ENCODE assay signal across 3 cellular contexts in the genomic region with DNA sequence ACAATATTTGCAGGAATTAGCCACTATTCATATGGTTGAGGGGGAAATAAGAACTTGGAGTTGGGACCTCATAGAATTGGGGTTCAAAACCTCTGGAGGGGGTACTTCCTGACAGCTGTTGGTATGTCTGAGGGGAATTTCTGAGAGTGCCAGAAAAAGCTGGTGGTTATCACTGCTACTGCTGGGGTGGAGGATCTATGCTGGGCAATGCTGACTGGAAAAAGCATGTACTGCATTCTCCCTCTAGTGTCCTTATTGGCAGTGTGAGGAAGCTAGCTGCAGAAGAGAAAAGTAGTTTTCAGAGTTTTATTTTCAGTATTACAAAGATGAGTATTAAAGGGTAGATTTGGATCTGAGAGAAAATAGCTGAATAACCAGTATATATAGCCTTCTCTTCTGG.
TF ChIP-seq lines count a peak whose summit lies in the region.

No MANE protein-coding gene starts in this region.

TF ChIP-seq in SK-N-SH treated with all-trans-retinoic acid at 6 μM for 48 hours, 23 proteins besides CTCF, POLR2A, EP300 and RAD21:
- TF ChIP-seq CSDC2 (CRISPR knock-in tag; IDR thresholded peaks at IDR 0.05) (no peak), ESRRG (CRISPR knock-in tag; IDR thresholded peaks at IDR 0.05) (no peak), TCF4 (CRISPR knock-in tag; IDR thresholded peaks at IDR 0.05; ENCODE audit: borderline replicate concordance) (no peak), GLIS3 (CRISPR knock-in tag; IDR thresholded peaks at IDR 0.05) (no peak), ISL1 (CRISPR knock-in tag; IDR thresholded peaks at IDR 0.05) (no peak), ARNTL (CRISPR knock-in tag; IDR thresholded peaks at IDR 0.05; ENCODE audit: borderline replicate concordance, low read depth) (no peak), RARB (CRISPR knock-in tag; IDR thresholded peaks at IDR 0.05) (no peak)
- TF ChIP-seq, protein P1, sequence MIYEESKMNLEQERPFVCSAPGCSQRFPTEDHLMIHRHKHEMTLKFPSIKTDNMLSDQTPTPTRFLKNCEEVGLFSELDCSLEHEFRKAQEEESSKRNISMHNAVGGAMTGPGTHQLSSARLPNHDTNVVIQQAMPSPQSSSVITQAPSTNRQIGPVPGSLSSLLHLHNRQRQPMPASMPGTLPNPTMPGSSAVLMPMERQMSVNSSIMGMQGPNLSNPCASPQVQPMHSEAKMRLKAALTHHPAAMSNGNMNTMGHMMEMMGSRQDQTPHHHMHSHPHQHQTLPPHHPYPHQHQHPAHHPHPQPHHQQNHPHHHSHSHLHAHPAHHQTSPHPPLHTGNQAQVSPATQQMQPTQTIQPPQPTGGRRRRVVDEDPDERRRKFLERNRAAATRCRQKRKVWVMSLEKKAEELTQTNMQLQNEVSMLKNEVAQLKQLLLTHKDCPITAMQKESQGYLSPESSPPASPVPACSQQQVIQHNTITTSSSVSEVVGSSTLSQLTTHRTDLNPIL (CRISPR knock-in tag; IDR thresholded peaks at IDR 0.05; ENCODE audit: low read depth) = no peak

TF ChIP-seq in SK-N-SH, 30 proteins besides CTCF, POLR2A, EP300 and RAD21:
- TF ChIP-seq FOXM1 (IDR thresholded peaks at IDR 0.05; ENCODE audit: low read depth) (no peak), NRF1 (IDR thresholded peaks at IDR 0.05; ENCODE audit: low read depth, low read length) (no peak), GATA2 (CRISPR knock-in tag; IDR thresholded peaks at IDR 0.05) (no peak), TCF12 (IDR thresholded peaks at IDR 0.05) (no peak), YY1 (IDR thresholded peaks at IDR 0.05; ENCODE audit: low read depth) (no peak), MEF2A (IDR thresholded peaks at IDR 0.05; ENCODE audit: borderline replicate concordance, low read depth) (no peak), JUND (IDR thresholded peaks at IDR 0.05) (no peak), CHD2 (IDR thresholded peaks at IDR 0.05; ENCODE audit: low read length, partially characterized antibody) (no peak), RCOR1 (IDR thresholded peaks at IDR 0.05; ENCODE audit: low read length) (no peak), GABPA (IDR thresholded peaks at IDR 0.05; ENCODE audit: low read depth) (no peak), RXRA (IDR thresholded peaks at IDR 0.05; ENCODE audit: borderline replicate concordance, low read depth) (no peak), ELF1 (IDR thresholded peaks at IDR 0.05) (no peak), SMC3 (IDR thresholded peaks at IDR 0.05; ENCODE audit: low read depth, low read length) (no peak), EZH2phosphoT487 (IDR thresholded peaks at IDR 0.05; ENCODE audit: borderline replicate concordance, low read depth) (no peak)
- TF ChIP-seq, protein P2, sequence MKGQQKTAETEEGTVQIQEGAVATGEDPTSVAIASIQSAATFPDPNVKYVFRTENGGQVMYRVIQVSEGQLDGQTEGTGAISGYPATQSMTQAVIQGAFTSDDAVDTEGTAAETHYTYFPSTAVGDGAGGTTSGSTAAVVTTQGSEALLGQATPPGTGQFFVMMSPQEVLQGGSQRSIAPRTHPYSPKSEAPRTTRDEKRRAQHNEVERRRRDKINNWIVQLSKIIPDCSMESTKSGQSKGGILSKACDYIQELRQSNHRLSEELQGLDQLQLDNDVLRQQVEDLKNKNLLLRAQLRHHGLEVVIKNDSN (IDR thresholded peaks at IDR 0.05; ENCODE audit: borderline replicate concordance, low read depth) = no peak
- TF ChIP-seq, protein P3, sequence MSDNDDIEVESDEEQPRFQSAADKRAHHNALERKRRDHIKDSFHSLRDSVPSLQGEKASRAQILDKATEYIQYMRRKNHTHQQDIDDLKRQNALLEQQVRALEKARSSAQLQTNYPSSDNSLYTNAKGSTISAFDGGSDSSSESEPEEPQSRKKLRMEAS (IDR thresholded peaks at IDR 0.05; ENCODE audit: low read depth) = no peak
- TF ChIP-seq, protein P4, sequence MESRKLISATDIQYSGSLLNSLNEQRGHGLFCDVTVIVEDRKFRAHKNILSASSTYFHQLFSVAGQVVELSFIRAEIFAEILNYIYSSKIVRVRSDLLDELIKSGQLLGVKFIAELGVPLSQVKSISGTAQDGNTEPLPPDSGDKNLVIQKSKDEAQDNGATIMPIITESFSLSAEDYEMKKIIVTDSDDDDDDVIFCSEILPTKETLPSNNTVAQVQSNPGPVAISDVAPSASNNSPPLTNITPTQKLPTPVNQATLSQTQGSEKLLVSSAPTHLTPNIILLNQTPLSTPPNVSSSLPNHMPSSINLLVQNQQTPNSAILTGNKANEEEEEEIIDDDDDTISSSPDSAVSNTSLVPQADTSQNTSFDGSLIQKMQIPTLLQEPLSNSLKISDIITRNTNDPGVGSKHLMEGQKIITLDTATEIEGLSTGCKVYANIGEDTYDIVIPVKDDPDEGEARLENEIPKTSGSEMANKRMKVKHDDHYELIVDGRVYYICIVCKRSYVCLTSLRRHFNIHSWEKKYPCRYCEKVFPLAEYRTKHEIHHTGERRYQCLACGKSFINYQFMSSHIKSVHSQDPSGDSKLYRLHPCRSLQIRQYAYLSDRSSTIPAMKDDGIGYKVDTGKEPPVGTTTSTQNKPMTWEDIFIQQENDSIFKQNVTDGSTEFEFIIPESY (IDR thresholded peaks at IDR 0.05; ENCODE audit: borderline replicate concordance, low read depth) = no peak
- TF ChIP-seq, protein P5, sequence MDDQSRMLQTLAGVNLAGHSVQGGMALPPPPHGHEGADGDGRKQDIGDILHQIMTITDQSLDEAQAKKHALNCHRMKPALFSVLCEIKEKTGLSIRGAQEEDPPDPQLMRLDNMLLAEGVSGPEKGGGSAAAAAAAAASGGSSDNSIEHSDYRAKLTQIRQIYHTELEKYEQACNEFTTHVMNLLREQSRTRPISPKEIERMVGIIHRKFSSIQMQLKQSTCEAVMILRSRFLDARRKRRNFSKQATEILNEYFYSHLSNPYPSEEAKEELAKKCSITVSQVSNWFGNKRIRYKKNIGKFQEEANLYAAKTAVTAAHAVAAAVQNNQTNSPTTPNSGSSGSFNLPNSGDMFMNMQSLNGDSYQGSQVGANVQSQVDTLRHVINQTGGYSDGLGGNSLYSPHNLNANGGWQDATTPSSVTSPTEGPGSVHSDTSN (IDR thresholded peaks at IDR 0.05) = no peak
- TF ChIP-seq, protein P6, sequence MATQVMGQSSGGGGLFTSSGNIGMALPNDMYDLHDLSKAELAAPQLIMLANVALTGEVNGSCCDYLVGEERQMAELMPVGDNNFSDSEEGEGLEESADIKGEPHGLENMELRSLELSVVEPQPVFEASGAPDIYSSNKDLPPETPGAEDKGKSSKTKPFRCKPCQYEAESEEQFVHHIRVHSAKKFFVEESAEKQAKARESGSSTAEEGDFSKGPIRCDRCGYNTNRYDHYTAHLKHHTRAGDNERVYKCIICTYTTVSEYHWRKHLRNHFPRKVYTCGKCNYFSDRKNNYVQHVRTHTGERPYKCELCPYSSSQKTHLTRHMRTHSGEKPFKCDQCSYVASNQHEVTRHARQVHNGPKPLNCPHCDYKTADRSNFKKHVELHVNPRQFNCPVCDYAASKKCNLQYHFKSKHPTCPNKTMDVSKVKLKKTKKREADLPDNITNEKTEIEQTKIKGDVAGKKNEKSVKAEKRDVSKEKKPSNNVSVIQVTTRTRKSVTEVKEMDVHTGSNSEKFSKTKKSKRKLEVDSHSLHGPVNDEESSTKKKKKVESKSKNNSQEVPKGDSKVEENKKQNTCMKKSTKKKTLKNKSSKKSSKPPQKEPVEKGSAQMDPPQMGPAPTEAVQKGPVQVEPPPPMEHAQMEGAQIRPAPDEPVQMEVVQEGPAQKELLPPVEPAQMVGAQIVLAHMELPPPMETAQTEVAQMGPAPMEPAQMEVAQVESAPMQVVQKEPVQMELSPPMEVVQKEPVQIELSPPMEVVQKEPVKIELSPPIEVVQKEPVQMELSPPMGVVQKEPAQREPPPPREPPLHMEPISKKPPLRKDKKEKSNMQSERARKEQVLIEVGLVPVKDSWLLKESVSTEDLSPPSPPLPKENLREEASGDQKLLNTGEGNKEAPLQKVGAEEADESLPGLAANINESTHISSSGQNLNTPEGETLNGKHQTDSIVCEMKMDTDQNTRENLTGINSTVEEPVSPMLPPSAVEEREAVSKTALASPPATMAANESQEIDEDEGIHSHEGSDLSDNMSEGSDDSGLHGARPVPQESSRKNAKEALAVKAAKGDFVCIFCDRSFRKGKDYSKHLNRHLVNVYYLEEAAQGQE (IDR thresholded peaks at IDR 0.05; ENCODE audit: low read depth, low read length) = no peak

TF ChIP-seq in HepG2, 621 proteins besides CTCF, POLR2A, EP300 and RAD21:
- no peak for TF ChIP-seq LCORL (IDR thresholded peaks at IDR 0.05)
- TF ChIP-seq LCORL (CRISPR knock-in tag; IDR thresholded peaks at IDR 0.05) = no peak
- TF ChIP-seq, protein P7, sequence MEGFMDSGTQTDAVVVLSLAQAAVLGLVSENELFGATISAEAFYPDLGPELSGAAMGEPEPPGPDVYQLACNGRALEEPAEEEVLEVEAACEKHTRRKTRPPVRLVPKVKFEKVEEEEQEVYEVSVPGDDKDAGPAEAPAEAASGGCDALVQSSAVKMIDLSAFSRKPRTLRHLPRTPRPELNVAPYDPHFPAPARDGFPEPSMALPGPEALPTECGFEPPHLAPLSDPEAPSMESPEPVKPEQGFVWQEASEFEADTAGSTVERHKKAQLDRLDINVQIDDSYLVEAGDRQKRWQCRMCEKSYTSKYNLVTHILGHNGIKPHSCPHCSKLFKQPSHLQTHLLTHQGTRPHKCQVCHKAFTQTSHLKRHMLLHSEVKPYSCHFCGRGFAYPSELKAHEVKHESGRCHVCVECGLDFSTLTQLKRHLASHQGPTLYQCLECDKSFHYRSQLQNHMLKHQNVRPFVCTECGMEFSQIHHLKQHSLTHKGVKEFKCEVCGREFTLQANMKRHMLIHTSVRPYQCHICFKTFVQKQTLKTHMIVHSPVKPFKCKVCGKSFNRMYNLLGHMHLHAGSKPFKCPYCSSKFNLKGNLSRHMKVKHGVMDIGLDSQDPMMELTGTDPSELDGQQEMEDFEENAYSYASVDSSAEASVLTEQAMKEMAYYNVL (CRISPR knock-in tag; IDR thresholded peaks at IDR 0.05; ENCODE audit: borderline replicate concordance) = no peak
- TF ChIP-seq, protein P8, sequence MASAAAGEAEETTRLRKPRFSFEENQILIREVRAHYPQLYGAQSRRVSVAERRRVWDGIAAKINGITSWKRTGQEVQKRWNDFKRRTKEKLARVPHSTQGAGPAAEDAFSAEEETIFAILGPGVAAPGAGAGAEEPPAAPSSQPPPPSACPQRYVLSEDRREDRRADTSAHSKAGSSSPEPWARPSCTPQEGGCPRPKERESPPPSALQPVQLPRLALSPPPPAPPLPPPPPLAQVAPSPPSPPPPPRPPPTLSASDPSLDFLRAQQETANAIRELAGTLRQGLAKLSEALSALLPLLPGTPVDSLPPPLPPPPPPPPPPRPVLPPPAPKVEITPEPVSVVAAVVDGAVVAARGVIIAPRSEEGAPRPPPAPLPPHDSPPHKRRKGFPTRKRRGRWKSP (CRISPR knock-in tag; IDR thresholded peaks at IDR 0.05) = no peak
- TF ChIP-seq CCAR2 (optimal IDR thresholded peaks at IDR 0.05; ENCODE audit: low read depth, low read length) = no peak
- no peak for TF ChIP-seq ELF1 (CRISPR knock-in tag; IDR thresholded peaks at IDR 0.05)
- TF ChIP-seq MIXL1 (CRISPR knock-in tag; IDR thresholded peaks at IDR 0.05) = no peak
- TF ChIP-seq, protein P9, sequence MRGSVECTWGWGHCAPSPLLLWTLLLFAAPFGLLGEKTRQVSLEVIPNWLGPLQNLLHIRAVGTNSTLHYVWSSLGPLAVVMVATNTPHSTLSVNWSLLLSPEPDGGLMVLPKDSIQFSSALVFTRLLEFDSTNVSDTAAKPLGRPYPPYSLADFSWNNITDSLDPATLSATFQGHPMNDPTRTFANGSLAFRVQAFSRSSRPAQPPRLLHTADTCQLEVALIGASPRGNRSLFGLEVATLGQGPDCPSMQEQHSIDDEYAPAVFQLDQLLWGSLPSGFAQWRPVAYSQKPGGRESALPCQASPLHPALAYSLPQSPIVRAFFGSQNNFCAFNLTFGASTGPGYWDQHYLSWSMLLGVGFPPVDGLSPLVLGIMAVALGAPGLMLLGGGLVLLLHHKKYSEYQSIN (CRISPR knock-in tag; IDR thresholded peaks at IDR 0.05; ENCODE audit: borderline replicate concordance) = no peak
- TF ChIP-seq TOPORS (CRISPR knock-in tag; IDR thresholded peaks at IDR 0.05) = no peak
- TF ChIP-seq, protein P10, sequence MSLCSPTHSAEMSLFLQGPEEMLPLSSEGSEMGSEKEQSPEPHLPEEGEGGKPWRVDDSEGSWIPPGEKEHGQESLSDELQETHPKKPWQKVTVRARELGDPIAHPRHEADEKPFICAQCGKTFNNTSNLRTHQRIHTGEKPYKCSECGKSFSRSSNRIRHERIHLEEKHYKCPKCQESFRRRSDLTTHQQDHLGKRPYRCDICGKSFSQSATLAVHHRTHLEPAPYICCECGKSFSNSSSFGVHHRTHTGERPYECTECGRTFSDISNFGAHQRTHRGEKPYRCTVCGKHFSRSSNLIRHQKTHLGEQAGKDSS (CRISPR knock-in tag; IDR thresholded peaks at IDR 0.05; ENCODE audit: borderline replicate concordance, low read depth) = no peak
- no peak for TF ChIP-seq FOSL2 (CRISPR knock-in tag; IDR thresholded peaks at IDR 0.05)
- TF ChIP-seq BORCS8-MEF2B (CRISPR knock-in tag; IDR thresholded peaks at IDR 0.05) = no peak
- no peak for TF ChIP-seq ZNF766 (CRISPR knock-in tag; IDR thresholded peaks at IDR 0.05; ENCODE audit: borderline replicate concordance)
